In genomic region chr9:114394523-114395193, GRCh38 we compare ENCODE assay signal across 12 cellular contexts. TPM values are rescaled to one million over a fixed set of nuclear protein-coding genes. Genes with fewer than 3 reads are reported as not detected.
A peak's percentile ranks its signal among the peaks of the same experiment; 100 is the strongest.
DNase-seq lines count a peak whose midpoint lies in the region; ATAC-seq and TF ChIP-seq lines count a peak whose summit lies in the region.
"Had no signal": no experiment of that assay in that cellular context is flagged by ENCODE, and none has a peak within 500 bp of the region (broad histone marks: within the 10 kb centered on the region; RNA-seq: fewer than 3 reads in every experiment).

No MANE protein-coding gene starts in this region.

- H3K9me3 ChIP-seq in left ventricle myocardium inferior (replicated peaks) (no peaks in the 10 kb centered on the region), upper lobe of left lung (no peaks in the 10 kb centered on the region)

- no peaks in the 10 kb centered on the region for H3K9me3 Mint-ChIP-seq in activated naive CD8-positive, alpha-beta T cell treated with anti-CD3 and anti-CD28 coated beads, Interleukin-2, amount 50 U/mL, for 24 hours
- no peaks in the 10 kb centered on the region for H3K9me3 Mint-ChIP-seq in mesothelial cell of epicardium

- H3K4me1 ChIP-seq in left ventricle myocardium inferior: peaks cover 41% of the 10 kb centered on the region
- H3K4me1 ChIP-seq in upper lobe of left lung: peaks cover 42 to 81% (median 56%) of the 10 kb centered on the region in 4 donors

- peak overlapping the region; percentile 68 for H3K27ac Mint-ChIP-seq in activated naive CD8-positive, alpha-beta T cell treated with anti-CD3 and anti-CD28 coated beads, Interleukin-2, amount 50 U/mL, for 24 hours
- H3K27ac Mint-ChIP-seq in mesothelial cell of epicardium: peak overlapping the region; percentile 78

- no peaks in the 10 kb centered on the region for H3K27me3 Mint-ChIP-seq in activated naive CD8-positive, alpha-beta T cell treated with anti-CD3 and anti-CD28 coated beads, Interleukin-2, amount 50 U/mL, for 24 hours
- no peaks in the 10 kb centered on the region for H3K27me3 Mint-ChIP-seq in mesothelial cell of epicardium (ENCODE audit: low read depth)

- H3K4me1 Mint-ChIP-seq in activated naive CD8-positive, alpha-beta T cell treated with anti-CD3 and anti-CD28 coated beads, Interleukin-2, amount 50 U/mL, for 24 hours: peaks cover 76% of the 10 kb centered on the region
- H3K4me1 Mint-ChIP-seq in mesothelial cell of epicardium: peaks cover 36% of the 10 kb centered on the region

- no peak overlapping the region for H3K4me3 ChIP-seq in left ventricle myocardium inferior
- H3K4me3 ChIP-seq in upper lobe of left lung: no peak overlapping the region

- TF ChIP-seq CTCF in left ventricle myocardium inferior (IDR thresholded peaks at IDR 0.05; ENCODE audit: borderline replicate concordance) (no peak), mesothelial cell of epicardium (IDR thresholded peaks at IDR 0.05; ENCODE audit: unreplicated experiment) (no peak), upper lobe of left lung (IDR thresholded peaks at IDR 0.05) (no peak)

- peak overlapping the region; percentile 38 for H3K27ac ChIP-seq in left ventricle myocardium inferior (replicated peaks)
- peak overlapping the region; percentile 47 to 91 (median 73) for H3K27ac ChIP-seq in upper lobe of left lung
- H3K27ac ChIP-seq: epithelial cell of prostate had no signal

- DNase-seq in left ventricle myocardium inferior: no peak
- no peak for DNase-seq in Right ventricle myocardium inferior (ENCODE audit: missing footprints)
- no peak for DNase-seq in activated naive CD8-positive, alpha-beta T cell treated with anti-CD3 and anti-CD28 coated beads, Interleukin-2, amount 50 U/mL, for 24 hours
- no peak for DNase-seq in mesothelial cell of epicardium (ENCODE audit: low spot score in 2 of 2, unreplicated experiment in 2 of 2)
- no peak for DNase-seq in upper lobe of left lung
- DNase-seq in GF-D8 (lab: John Stamatoyannopoulos, UW): no peak
- DNase-seq: activated gamma-delta T cell, islet precursor cell, NCI-H526 treated with DMSO at 0.1 percent for 48 hours had no signal

- H3K27me3 ChIP-seq in left ventricle myocardium inferior (ENCODE audit: low read depth) (no peaks in the 10 kb centered on the region), upper lobe of left lung (no peaks in the 10 kb centered on the region)

- no peaks in the 10 kb centered on the region for H3K36me3 ChIP-seq in left ventricle myocardium inferior
- no peaks in the 10 kb centered on the region for H3K36me3 ChIP-seq in upper lobe of left lung

- peak overlapping the region; percentile 56 for H3K4me3 Mint-ChIP-seq in activated naive CD8-positive, alpha-beta T cell treated with anti-CD3 and anti-CD28 coated beads, Interleukin-2, amount 50 U/mL, for 24 hours
- H3K4me3 Mint-ChIP-seq in mesothelial cell of epicardium: no peak overlapping the region

- no peak for TF ChIP-seq EP300 in upper lobe of left lung (IDR thresholded peaks at IDR 0.05)

- ATAC-seq in Right ventricle myocardium inferior (no peak), upper lobe of left lung (ENCODE audit: low FRiP score in 2 of 2) (no peak), SK-N-SH treated with all-trans-retinoic acid at 6 μM for 48 hours (no peak), HG02571 (IDR thresholded peaks at IDR 0.05; ENCODE audit: unreplicated experiment) (no peak)
- ATAC-seq in activated naive CD8-positive, alpha-beta T cell treated with anti-CD3 and anti-CD28 coated beads, Interleukin-2, amount 50 U/mL, for 24 hours: no peak

- peaks cover 24% of the 10 kb centered on the region for H3K36me3 Mint-ChIP-seq in activated naive CD8-positive, alpha-beta T cell treated with anti-CD3 and anti-CD28 coated beads, Interleukin-2, amount 50 U/mL, for 24 hours (ENCODE audit: low read depth)
- no peaks in the 10 kb centered on the region for H3K36me3 Mint-ChIP-seq in mesothelial cell of epicardium

- TF ChIP-seq POLR2A in upper lobe of left lung (IDR thresholded peaks at IDR 0.05): no peak

- WGBS in upper lobe of left lung, 2 donors: 47 to 75% methylated on average over 5 to 6 of the region's 6 CpGs

- intact Hi-C loops in left ventricle myocardium inferior (cut with micrococcal nuclease) (no loop called here), Right ventricle myocardium inferior (cut with DNase I) (loop anchor here (10.0 kb wide), 1 partner anchor 190 kb away; the partner anchor contains the start of gene ATP6V1G1)

TF ChIP-seq in SK-N-SH treated with all-trans-retinoic acid at 6 μM for 48 hours, 23 proteins besides CTCF, POLR2A, EP300 and RAD21:
- TF ChIP-seq POU6F1 (CRISPR knock-in tag; IDR thresholded peaks at IDR 0.05; ENCODE audit: borderline replicate concordance, low read depth): no peak

RNA-seq across cellular contexts. Expression of gene AKNA, which starts 6.9 kb away (rescaled TPM):
- total RNA-seq in left ventricle myocardium inferior: 6.3 TPM
- total RNA-seq in Right ventricle myocardium inferior: 7.1 TPM
- 19.6 to 24.0 TPM (median 23.1 TPM) in 3 replicates for total RNA-seq in mesothelial cell of epicardium
- 100 to 1,000 TPM in 1 of 6 donors, 10 to 100 TPM in 5; 38.3 to 152 (median 61.5) TPM for total RNA-seq in upper lobe of left lung
